27 cellular contexts compared by ENCODE assay signal in genomic region chr6:166279393-166279679, GRCh38. TPM values are rescaled to one million over a fixed set of nuclear protein-coding genes. Genes with fewer than 3 reads are reported as not detected.
"Had no signal": no experiment of that assay in that cellular context is flagged by ENCODE, and none has a peak within 500 bp of the region (broad histone marks: within the 10 kb centered on the region; RNA-seq: fewer than 3 reads in every experiment).

No MANE protein-coding gene starts in this region.

- H3K27ac ChIP-seq: hepatocyte, left ventricle myocardium inferior, pancreas, prostate gland, sigmoid colon, spleen, tibial nerve, uterus had no signal

- H3K36me3 ChIP-seq: left ventricle myocardium inferior, pancreas, prostate gland, sigmoid colon, spleen, tibial nerve, uterus had no signal

- H3K4me1 ChIP-seq: left ventricle myocardium inferior, pancreas, prostate gland, uterus had no signal

- H3K27me3 ChIP-seq: pancreas, uterus had no signal

- ATAC-seq: natural killer cell; pancreas; right cardiac atrium; stimulated activated effector memory CD8-positive, alpha-beta T cell treated with anti-CD3 and anti-CD28 coated beads, Interleukin-12 subunit alpha, Interleukin-12 subunit beta, amount 100 ng/mL, for 72 hours; stimulated activated naive CD8-positive, alpha-beta T cell treated with anti-CD3 and anti-CD28 coated beads, Interleukin-15, amount 100 ng/mL, for 72 hours had no signal

- H3K36me3 Mint-ChIP-seq: mesothelial cell of epicardium; naive B cell; natural killer cell; stimulated activated effector memory CD8-positive, alpha-beta T cell treated with anti-CD3 and anti-CD28 coated beads, Interleukin-12 subunit alpha, Interleukin-12 subunit beta, amount 100 ng/mL, for 72 hours; type B pancreatic cell had no signal

- H3K27ac Mint-ChIP-seq: mesothelial cell of epicardium; natural killer cell; nephron progenitor cell; stimulated activated effector memory CD8-positive, alpha-beta T cell treated with anti-CD3 and anti-CD28 coated beads, Interleukin-12 subunit alpha, Interleukin-12 subunit beta, amount 100 ng/mL, for 72 hours; stimulated activated naive CD8-positive, alpha-beta T cell treated with anti-CD3 and anti-CD28 coated beads, Interleukin-15, amount 100 ng/mL, for 72 hours; type B pancreatic cell had no signal

- FAIRE-seq: pancreas, small intestine had no signal

- H3K4me3 ChIP-seq: hepatocyte, left ventricle myocardium inferior, lung, pancreas, prostate gland, sigmoid colon, spleen, tibial nerve, uterus had no signal

- H2AFZ ChIP-seq: hepatocyte had no signal

- H3K9me3 ChIP-seq: left ventricle myocardium inferior, pancreas, prostate gland, sigmoid colon, spleen, tibial nerve, uterus had no signal

- H3K79me2 ChIP-seq: hepatocyte had no signal

- H3K4me3 Mint-ChIP-seq: mesothelial cell of epicardium; naive B cell; natural killer cell; nephron progenitor cell; stimulated activated effector memory CD8-positive, alpha-beta T cell treated with anti-CD3 and anti-CD28 coated beads, Interleukin-12 subunit alpha, Interleukin-12 subunit beta, amount 100 ng/mL, for 72 hours; stimulated activated naive CD8-positive, alpha-beta T cell treated with anti-CD3 and anti-CD28 coated beads, Interleukin-15, amount 100 ng/mL, for 72 hours; type B pancreatic cell had no signal

- H3K4me2 ChIP-seq: hepatocyte had no signal

- H3K9me3 Mint-ChIP-seq: mesothelial cell of epicardium; naive B cell; natural killer cell; nephron progenitor cell; stimulated activated effector memory CD8-positive, alpha-beta T cell treated with anti-CD3 and anti-CD28 coated beads, Interleukin-12 subunit alpha, Interleukin-12 subunit beta, amount 100 ng/mL, for 72 hours; stimulated activated naive CD8-positive, alpha-beta T cell treated with anti-CD3 and anti-CD28 coated beads, Interleukin-15, amount 100 ng/mL, for 72 hours; type B pancreatic cell had no signal

- DNase-seq: islet precursor cell; left ventricle myocardium inferior; mesendoderm; naive B cell; natural killer cell; nephron progenitor cell; pancreas; posterior cingulate gyrus; retina; right cardiac atrium; sigmoid colon; small intestine; spleen; stimulated activated CD4-positive, alpha-beta T cell treated with anti-CD3 and anti-CD28 coated beads, Interleukin-4, amount 100 ng/mL, for 24 hours; stimulated activated naive CD4-positive, alpha-beta T cell treated with Interleukin-2 at 50 U/mL for 16 hours; stimulated activated naive CD8-positive, alpha-beta T cell treated with anti-CD3 and anti-CD28 coated beads, Interleukin-15, amount 100 ng/mL, for 72 hours; substantia nigra; uterus had no signal

RNA-seq across cellular contexts. Expression of gene PRR18, which starts 28.9 kb away (rescaled TPM):
- total RNA-seq: left ventricle myocardium inferior, lower leg skin, mononuclear cell, natural killer cell, right cardiac atrium, uterus had no signal
